10 cellular contexts compared by ENCODE assay signal in genomic region chr6:148538251-148539190, GRCh38.
DNase-seq lines count a peak whose midpoint lies in the region; ATAC-seq and TF ChIP-seq lines count a peak whose summit lies in the region.
"Had no signal": no experiment of that assay in that cellular context is flagged by ENCODE, and none has a peak within 500 bp of the region (broad histone marks: within the 10 kb centered on the region; RNA-seq: fewer than 3 reads in every experiment).

No MANE protein-coding gene starts in this region.

- H3K9me3 ChIP-seq in ascending aorta (no peaks in the 10 kb centered on the region), skeletal muscle satellite cell (replicated peaks; ENCODE audit: low read length) (no peaks in the 10 kb centered on the region)

- H3K4me3 ChIP-seq in ascending aorta: peak overlapping the region in 1 of 2 donors; percentile 22
- H3K4me3 ChIP-seq in skeletal muscle satellite cell (ENCODE audit: low read length): peak overlapping the region; percentile 31

- H3K9ac ChIP-seq in skeletal muscle satellite cell (ENCODE audit: low read depth, low read length): peak overlapping the region; percentile 70

- peak overlapping the region; percentile 66 for H3K4me2 ChIP-seq in skeletal muscle satellite cell (ENCODE audit: low read length)

- intact Hi-C loops in ascending aorta (cut with DNase I): no loop called here

- H3K4me1 ChIP-seq in ascending aorta (peaks cover 0 to 3% of the 10 kb centered on the region in 2 donors), skeletal muscle satellite cell (ENCODE audit: control insufficient read depth, insufficient read depth, low read length) (peaks cover 28% of the 10 kb centered on the region)

- H3K27ac ChIP-seq in ascending aorta: peak overlapping the region; percentile 31 to 37

- no peak for TF ChIP-seq CTCF in ascending aorta (IDR thresholded peaks at IDR 0.05)

- DNase-seq in ELR (ENCODE audit: low read depth) (peak; percentile 64), ascending aorta (ENCODE audit: low spot score in 2 of 2) (no peak), iris pigment epithelial cell (ENCODE audit: low read depth) (peak; percentile 77), amniotic stem cell (lab: John Stamatoyannopoulos, UW) (no peak), NAMALWA (ENCODE audit: low spot score) (no peak)
- DNase-seq: activated naive CD8-positive, alpha-beta T cell treated with anti-CD3 and anti-CD28 coated beads for 36 hours; NCI-H524 had no signal

- peaks cover 64 to 86% of the 10 kb centered on the region in 2 donors for H3K36me3 ChIP-seq in ascending aorta
- H3K36me3 ChIP-seq in skeletal muscle satellite cell (ENCODE audit: insufficient read depth, low read length): peaks cover 61% of the 10 kb centered on the region

- H3K27me3 ChIP-seq in ascending aorta: no peaks in the 10 kb centered on the region
- no peaks in the 10 kb centered on the region for H3K27me3 ChIP-seq in skeletal muscle satellite cell (ENCODE audit: control insufficient read depth, insufficient read depth, low read length)

- ATAC-seq in HG03045 (IDR thresholded peaks at IDR 0.05; ENCODE audit: unreplicated experiment) (no peak), HG03571 (IDR thresholded peaks at IDR 0.05; ENCODE audit: unreplicated experiment) (no peak)

Comparison
In these comparisons a context has a peak if more than half of its experiments do, and no peak if none do; other contexts are left out.
1. DNase-seq: peak in ELR (single experiment) and iris pigment epithelial cell (single experiment); none in ascending aorta (0 of 2), amniotic stem cell (single experiment) and NAMALWA (single experiment).